ENCODE assay signal across 31 cellular contexts in genomic region chr5:73754254-73754653, GRCh38.
"Had no signal": no experiment of that assay in that cellular context is flagged by ENCODE, and none has a peak within 500 bp of the region (broad histone marks: within the 10 kb centered on the region; RNA-seq: fewer than 3 reads in every experiment).

No MANE protein-coding gene starts in this region.

- ATAC-seq: naive thymus-derived CD4-positive, alpha-beta T cell; natural killer cell; psoas muscle; right cardiac atrium; sciatic nerve; stimulated activated memory B cell treated with anti-CD40 and anti-IgM and Interleukin-4, amounts not matched to agents 10 μg/mL and 1 μg/mL and 100 μg/mL, for 72 hours; stimulated activated naive CD8-positive, alpha-beta T cell treated with anti-CD3 and anti-CD28 coated beads, Interleukin-15, amount 100 ng/mL, for 72 hours; stimulated activated naive CD8-positive, alpha-beta T cell treated with anti-CD3 and anti-CD28 coated beads, Interleukin-15, Interleukin-2, amounts not matched to agents 100 U/mL and 50 U/mL, for 24 hours; upper lobe of right lung had no signal

- H3K27me3 ChIP-seq: ovary, suprapubic skin, testis, tibial artery, transverse colon, upper lobe of right lung, uterus had no signal

- H3K9me3 ChIP-seq: ovary, psoas muscle, spleen, suprapubic skin, testis, tibial artery, transverse colon, upper lobe of right lung, uterus had no signal

- H3K4me2 ChIP-seq: smooth muscle cell had no signal

- H3K4me3 ChIP-seq: ovary, psoas muscle, skin epidermis, smooth muscle cell, spleen, suprapubic skin, testis, tibial artery, transverse colon, upper lobe of right lung, uterus had no signal

- H3K36me3 ChIP-seq: ovary, spleen, suprapubic skin, transverse colon, upper lobe of right lung, uterus had no signal

- H3K9ac ChIP-seq: parathyroid adenoma had no signal

- H2AFZ ChIP-seq: parathyroid adenoma had no signal

- H3K9me3 Mint-ChIP-seq: naive thymus-derived CD4-positive, alpha-beta T cell; natural killer cell; nephron; stimulated activated memory B cell treated with anti-CD40 and anti-IgM and Interleukin-4, amounts not matched to agents 10 μg/mL and 1 μg/mL and 100 μg/mL, for 72 hours; stimulated activated naive CD8-positive, alpha-beta T cell treated with anti-CD3 and anti-CD28 coated beads, Interleukin-15, amount 100 ng/mL, for 72 hours; type B pancreatic cell had no signal

- H3K27me3 Mint-ChIP-seq: type B pancreatic cell had no signal

- H3K27ac Mint-ChIP-seq: naive thymus-derived CD4-positive, alpha-beta T cell; natural killer cell; nephron; progenitor cell of endocrine pancreas; stimulated activated memory B cell treated with anti-CD40 and anti-IgM and Interleukin-4, amounts not matched to agents 10 μg/mL and 1 μg/mL and 100 μg/mL, for 72 hours; stimulated activated naive CD8-positive, alpha-beta T cell treated with anti-CD3 and anti-CD28 coated beads, Interleukin-15, amount 100 ng/mL, for 72 hours; type B pancreatic cell had no signal

- H3K4me1 Mint-ChIP-seq: stimulated activated memory B cell treated with anti-CD40 and anti-IgM and Interleukin-4, amounts not matched to agents 10 μg/mL and 1 μg/mL and 100 μg/mL, for 72 hours; stimulated activated naive CD8-positive, alpha-beta T cell treated with anti-CD3 and anti-CD28 coated beads, Interleukin-15, amount 100 ng/mL, for 72 hours had no signal

- H3K27ac ChIP-seq: ovary, parathyroid adenoma, psoas muscle, skin epidermis, spleen, suprapubic skin, testis, tibial artery, transverse colon, upper lobe of right lung, uterus had no signal

- H3K4me3 Mint-ChIP-seq: naive thymus-derived CD4-positive, alpha-beta T cell; natural killer cell; nephron; stimulated activated memory B cell treated with anti-CD40 and anti-IgM and Interleukin-4, amounts not matched to agents 10 μg/mL and 1 μg/mL and 100 μg/mL, for 72 hours; stimulated activated naive CD8-positive, alpha-beta T cell treated with anti-CD3 and anti-CD28 coated beads, Interleukin-15, amount 100 ng/mL, for 72 hours; type B pancreatic cell had no signal

- H3K4me1 ChIP-seq: parathyroid adenoma, psoas muscle, suprapubic skin, uterus had no signal

- H3K36me3 Mint-ChIP-seq: naive thymus-derived CD4-positive, alpha-beta T cell; natural killer cell; stimulated activated memory B cell treated with anti-CD40 and anti-IgM and Interleukin-4, amounts not matched to agents 10 μg/mL and 1 μg/mL and 100 μg/mL, for 72 hours; type B pancreatic cell had no signal

- DNase-seq: naive thymus-derived CD4-positive, alpha-beta T cell; natural killer cell; occipital lobe; ovary; posterior cingulate gyrus; psoas muscle; right cardiac atrium; spleen; stimulated activated CD4-positive, alpha-beta T cell treated with anti-CD3 and anti-CD28 coated beads, Interleukin-12 subunit alpha, Interleukin-12 subunit beta, amount 100 ng/mL, for 4 hours; stimulated activated CD4-positive, alpha-beta T cell treated with anti-CD3 and anti-CD28 coated beads, Interleukin-1b, Interleukin-23, amount 100 ng/mL, for 48 hours; stimulated activated CD4-positive, alpha-beta T cell treated with anti-CD3 and anti-CD28 coated beads, Interleukin-4, amount 100 ng/mL, for 1 hour; stimulated activated CD4-positive, alpha-beta T cell treated with anti-CD3 and anti-CD28 coated beads, Interleukin-4, amount 100 ng/mL, for 4 hours; stimulated activated CD8-positive, alpha-beta memory T cell treated with anti-CD3 and anti-CD28 coated beads, Interleukin-4, amount 100 ng/mL, for 48 hours; stimulated activated naive CD4-positive, alpha-beta T cell; stimulated activated naive CD8-positive, alpha-beta T cell treated with anti-CD3 and anti-CD28 coated beads, Interleukin-15, amount 100 ng/mL, for 72 hours; stimulated activated naive CD8-positive, alpha-beta T cell treated with anti-CD3 and anti-CD28 coated beads, Interleukin-15, Interleukin-2, amounts not matched to agents 100 U/mL and 50 U/mL, for 24 hours; substantia nigra; testis; tibial artery; transverse colon; upper lobe of right lung; uterus had no signal
